In the genomic region with DNA sequence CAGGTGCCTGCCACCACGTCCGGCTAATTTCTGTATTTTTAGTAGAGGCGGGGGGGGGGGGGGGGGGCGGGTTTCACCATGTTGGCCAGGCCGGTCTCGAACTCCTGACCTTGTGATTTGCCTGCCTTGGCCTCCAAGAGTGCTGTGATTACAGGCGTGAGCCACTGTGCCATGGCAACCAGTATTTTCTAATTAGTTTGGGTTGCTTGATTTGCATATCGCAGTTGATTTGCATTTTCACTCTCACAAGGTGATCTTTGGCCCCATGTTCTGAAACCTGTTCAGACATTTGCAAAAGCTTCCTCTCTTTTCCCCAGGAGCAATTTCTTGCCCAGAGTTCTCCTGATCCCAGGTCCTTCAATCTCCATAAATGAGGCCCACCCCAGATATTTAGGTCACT, we compare ENCODE assay signal across 11 cellular contexts. TPM values are rescaled to one million over a fixed set of nuclear protein-coding genes. Genes with fewer than 3 reads are reported as not detected.
DNase-seq lines count a peak whose midpoint lies in the region; ATAC-seq, FAIRE-seq and TF ChIP-seq lines count a peak whose summit lies in the region.
"Had no signal": no experiment of that assay in that cellular context is flagged by ENCODE, and none has a peak within 500 bp of the region (broad histone marks: within the 10 kb centered on the region; RNA-seq: fewer than 3 reads in every experiment).

No MANE protein-coding gene starts in this region.

- H3K4me3 ChIP-seq in Loucy (ENCODE audit: low read length, poor library complexity, severe bottlenecking) (peak overlapping the region; percentile 75), astrocyte (ENCODE audit: insufficient read depth, low read depth, low read length) (no peak overlapping the region)

- H2AFZ ChIP-seq in Loucy (ENCODE audit: low read length), result no peak overlapping the region
- H2AFZ ChIP-seq in astrocyte (ENCODE audit: low read depth, low read length), result no peak overlapping the region

- peaks cover 5% of the 10 kb centered on the region; the same call in 1 of the 2 replicates for H3K36me3 ChIP-seq in Loucy (ENCODE audit: insufficient read depth, low read length)
- H3K36me3 ChIP-seq in astrocyte (ENCODE audit: insufficient read depth, low read length), result peaks cover 3% of the 10 kb centered on the region

- no peak for FAIRE-seq in astrocyte (lab: Jason Lieb, UNC)

- no peaks in the 10 kb centered on the region for H3K9me2 ChIP-seq in Loucy (replicated peaks; ENCODE audit: low read depth, low read length)

- H3K27ac ChIP-seq in astrocyte (ENCODE audit: low read depth, low read length) (no peak overlapping the region), caudate nucleus (ENCODE audit: low read depth, low read length) (no peak overlapping the region)

- peak overlapping the region; percentile 95 for H3K4me2 ChIP-seq in Loucy (ENCODE audit: low read depth, low read length, poor library complexity, severe bottlenecking)
- peak overlapping the region; percentile 90 for H3K4me2 ChIP-seq in astrocyte (ENCODE audit: low read length)

- peaks cover 28% of the 10 kb centered on the region for H3K4me1 Mint-ChIP-seq in activated naive CD4-positive, alpha-beta T cell treated with anti-CD3 and anti-CD28 coated beads, Interleukin-2, amount 50 U/mL, for 24 hours
- peaks cover 7% of the 10 kb centered on the region for H3K4me1 Mint-ChIP-seq in astrocyte (ENCODE audit: low read depth, unreplicated experiment)
- peaks cover 25 to 47% of the 10 kb centered on the region in 2 donors for H3K4me1 Mint-ChIP-seq in stimulated activated naive B cell treated with anti-CD40 and anti-IgM and Interleukin-4, amounts not matched to agents 10 μg/mL and 1 μg/mL and 100 μg/mL, for 72 hours

- peak overlapping the region; percentile 68 for H3K27ac Mint-ChIP-seq in activated naive CD4-positive, alpha-beta T cell treated with anti-CD3 and anti-CD28 coated beads, Interleukin-2, amount 50 U/mL, for 24 hours
- H3K27ac Mint-ChIP-seq in astrocyte (ENCODE audit: unreplicated experiment), result peak overlapping the region; percentile 47
- peak overlapping the region; percentile 9 for H3K27ac Mint-ChIP-seq in stimulated activated naive B cell treated with anti-CD40 and anti-IgM and Interleukin-4, amounts not matched to agents 10 μg/mL and 1 μg/mL and 100 μg/mL, for 72 hours

- no peaks in the 10 kb centered on the region for H3K9me3 Mint-ChIP-seq in activated naive CD4-positive, alpha-beta T cell treated with anti-CD3 and anti-CD28 coated beads, Interleukin-2, amount 50 U/mL, for 24 hours
- H3K9me3 Mint-ChIP-seq in astrocyte (ENCODE audit: unreplicated experiment), result no peaks in the 10 kb centered on the region
- H3K9me3 Mint-ChIP-seq in stimulated activated naive B cell treated with anti-CD40 and anti-IgM and Interleukin-4, amounts not matched to agents 10 μg/mL and 1 μg/mL and 100 μg/mL, for 72 hours, result no peaks in the 10 kb centered on the region

- H3K9me3 ChIP-seq in Loucy (ENCODE audit: insufficient read depth, low read depth, low read length), result no peaks in the 10 kb centered on the region
- H3K9me3 ChIP-seq in astrocyte (ENCODE audit: insufficient read depth, low read depth, low read length), result no peaks in the 10 kb centered on the region
- H3K9me3 ChIP-seq: sigmoid colon had no signal

- H3F3A ChIP-seq in Loucy (ENCODE audit: low read depth), result no peaks in the 10 kb centered on the region

- peaks cover 2% of the 10 kb centered on the region for H3K36me3 Mint-ChIP-seq in activated naive CD4-positive, alpha-beta T cell treated with anti-CD3 and anti-CD28 coated beads, Interleukin-2, amount 50 U/mL, for 24 hours
- peaks cover 1% of the 10 kb centered on the region for H3K36me3 Mint-ChIP-seq in astrocyte (ENCODE audit: low read depth, unreplicated experiment)
- H3K36me3 Mint-ChIP-seq in stimulated activated naive B cell treated with anti-CD40 and anti-IgM and Interleukin-4, amounts not matched to agents 10 μg/mL and 1 μg/mL and 100 μg/mL, for 72 hours, result peaks cover 22 to 31% of the 10 kb centered on the region in 2 donors

- no peaks in the 10 kb centered on the region for H3K27me3 Mint-ChIP-seq in activated naive CD4-positive, alpha-beta T cell treated with anti-CD3 and anti-CD28 coated beads, Interleukin-2, amount 50 U/mL, for 24 hours
- no peaks in the 10 kb centered on the region for H3K27me3 Mint-ChIP-seq in astrocyte (ENCODE audit: low read depth, unreplicated experiment)
- H3K27me3 Mint-ChIP-seq in stimulated activated naive B cell treated with anti-CD40 and anti-IgM and Interleukin-4, amounts not matched to agents 10 μg/mL and 1 μg/mL and 100 μg/mL, for 72 hours, result no peaks in the 10 kb centered on the region

- H3K27me3 ChIP-seq in Loucy (ENCODE audit: insufficient read depth, low read length, poor library complexity, severe bottlenecking), result no peaks in the 10 kb centered on the region
- H3K27me3 ChIP-seq in astrocyte (ENCODE audit: insufficient read depth, low read length), result no peaks in the 10 kb centered on the region
- H3K27me3 ChIP-seq: sigmoid colon had no signal

- DNase-seq in activated naive CD4-positive, alpha-beta T cell (lab: John Stamatoyannopoulos, UW), result no peak
- DNase-seq in astrocyte (ENCODE audit: low read depth), result no peak
- DNase-seq in stimulated activated naive B cell treated with anti-CD40 and anti-IgM and Interleukin-4, amounts not matched to agents 10 μg/mL and 1 μg/mL and 100 μg/mL, for 72 hours, result no peak
- DNase-seq in caudate nucleus (lab: John Stamatoyannopoulos, UW), result no peak
- DNase-seq in DMS153 (lab: John Stamatoyannopoulos, UW), result no peak
- DNase-seq: activated effector memory CD4-positive, alpha-beta T cell treated with Interleukin-2 at 50 U/mL for 16 hours; SHP77 treated with DMSO at 0.1 percent for 48 hours; sigmoid colon had no signal

- H3K79me2 ChIP-seq in Loucy (ENCODE audit: insufficient read depth, low read length), result peaks cover 57% of the 10 kb centered on the region
- peaks cover 22% of the 10 kb centered on the region for H3K79me2 ChIP-seq in astrocyte (ENCODE audit: insufficient read depth, low read length)

- TF ChIP-seq CTCF in Loucy (conservative IDR thresholded peaks at IDR 0.05; ENCODE audit: low read length) (no peak), astrocyte (IDR thresholded peaks at IDR 0.05; ENCODE audit: insufficient read depth, low read depth, low read length) (no peak)

- no peak for ATAC-seq in stimulated activated naive B cell treated with anti-CD40 and anti-IgM and Interleukin-4, amounts not matched to agents 10 μg/mL and 1 μg/mL and 100 μg/mL, for 72 hours (replicated peaks)
- no peak for ATAC-seq in GM18502 (IDR thresholded peaks at IDR 0.05; ENCODE audit: poor library complexity, unreplicated experiment)

- H4K20me1 ChIP-seq in Loucy (ENCODE audit: insufficient read depth, low read length, poor library complexity, severe bottlenecking) (peaks cover 9% of the 10 kb centered on the region), astrocyte (ENCODE audit: insufficient read depth, low read length) (peaks cover 25% of the 10 kb centered on the region)

- peaks cover 15% of the 10 kb centered on the region for H3K4me1 ChIP-seq in Loucy (ENCODE audit: insufficient read depth, low read length, poor library complexity, severe bottlenecking)
- H3K4me1 ChIP-seq in astrocyte (ENCODE audit: insufficient read depth, low read length), result peaks cover 10% of the 10 kb centered on the region

- peak overlapping the region; percentile 71 for H3K4me3 Mint-ChIP-seq in activated naive CD4-positive, alpha-beta T cell treated with anti-CD3 and anti-CD28 coated beads, Interleukin-2, amount 50 U/mL, for 24 hours
- peak overlapping the region; percentile 92 for H3K4me3 Mint-ChIP-seq in astrocyte (ENCODE audit: unreplicated experiment)
- peak overlapping the region; percentile 98 to 99 for H3K4me3 Mint-ChIP-seq in stimulated activated naive B cell treated with anti-CD40 and anti-IgM and Interleukin-4, amounts not matched to agents 10 μg/mL and 1 μg/mL and 100 μg/mL, for 72 hours

- peak overlapping the region; percentile 70 for H3K9ac ChIP-seq in Loucy (ENCODE audit: low read depth, low read length, poor library complexity, severe bottlenecking)
- no peak overlapping the region for H3K9ac ChIP-seq in astrocyte (ENCODE audit: low read length)

RNA-seq across cellular contexts. Expression of a gene that starts 1.7 kb away (rescaled TPM):
- 14.5 and 16.8 TPM in 2 replicates for total RNA-seq in astrocyte

RNA-seq across cellular contexts. Expression of a gene that starts 57.8 kb away (rescaled TPM):
- total RNA-seq in astrocyte, result 34.0 and 39.8 TPM in 2 replicates

Comparison
In these comparisons a context has a peak if more than half of its experiments do, and no peak if none do; other contexts are left out.
1. H3K27ac Mint-ChIP-seq: peak in every context shown above with its lines; median percentile 68 in activated naive CD4-positive, alpha-beta T cell treated with anti-CD3 and anti-CD28 coated beads, Interleukin-2, amount 50 U/mL, for 24 hours; 47 in astrocyte; 9 in stimulated activated naive B cell treated with anti-CD40 and anti-IgM and Interleukin-4, amounts not matched to agents 10 μg/mL and 1 μg/mL and 100 μg/mL, for 72 hours.